ENCODE assay signal across 9 cellular contexts in the genomic region with DNA sequence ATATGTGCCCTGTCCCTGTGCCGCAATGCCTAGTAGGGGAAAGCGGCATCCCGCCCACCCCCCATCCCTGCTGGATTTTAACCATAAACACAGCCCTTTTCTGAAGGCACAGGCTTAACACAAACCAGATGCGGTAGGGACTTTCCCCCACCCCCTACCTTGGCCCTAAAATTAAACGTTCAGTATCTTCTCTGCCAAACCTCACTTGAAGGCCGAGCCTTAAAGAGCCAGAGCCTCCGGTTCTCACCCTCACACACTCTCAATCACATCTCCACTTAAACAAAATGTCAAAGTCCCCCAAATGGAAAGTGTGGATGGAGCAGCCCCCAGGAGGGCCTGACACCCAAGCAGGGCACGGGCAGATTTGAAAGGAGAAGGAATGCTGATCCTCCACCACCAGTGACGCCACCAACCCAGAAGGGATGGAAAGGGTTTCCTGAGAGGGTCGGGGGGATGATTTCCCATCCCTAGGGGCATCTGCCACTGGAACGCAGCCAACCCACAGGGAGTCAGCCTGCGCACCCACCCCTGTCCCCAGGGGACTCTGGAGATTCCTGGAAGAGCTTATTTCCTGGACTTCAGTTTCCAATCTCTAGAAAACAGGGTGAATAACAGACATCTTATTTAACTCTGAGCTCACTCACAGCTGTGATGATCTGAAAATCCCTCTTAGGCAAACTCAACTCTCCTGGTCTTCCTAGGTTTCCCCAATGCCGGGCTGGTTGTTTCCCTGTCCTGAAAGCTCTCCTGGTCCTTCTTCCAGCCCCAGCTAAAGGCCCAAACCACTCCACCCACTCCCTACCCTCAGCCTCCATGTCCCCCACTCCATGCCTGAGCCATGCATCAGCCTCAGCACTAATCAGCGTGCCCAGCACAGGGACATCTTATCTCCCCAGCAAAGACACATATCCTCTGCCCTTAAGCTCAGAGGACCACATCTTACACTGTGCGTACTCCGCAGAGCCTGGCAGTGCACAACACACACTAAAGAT. TPM values are rescaled to one million over a fixed set of nuclear protein-coding genes. Genes with fewer than 3 reads are reported as not detected.
A peak's percentile ranks its signal among the peaks of the same experiment; 100 is the strongest.
DNase-seq lines count a peak whose midpoint lies in the region; ATAC-seq and TF ChIP-seq lines count a peak whose summit lies in the region.
"Had no signal": no experiment of that assay in that cellular context is flagged by ENCODE, and none has a peak within 500 bp of the region (broad histone marks: within the 10 kb centered on the region; RNA-seq: fewer than 3 reads in every experiment).

No MANE protein-coding gene starts in this region.

- H3K36me3 ChIP-seq in gastrocnemius medialis: no peaks in the 10 kb centered on the region

- ATAC-seq in gastrocnemius medialis: no peak
- no peak for ATAC-seq in HG03442 (IDR thresholded peaks at IDR 0.05; ENCODE audit: unreplicated experiment)

- no peaks in the 10 kb centered on the region for H3K27me3 ChIP-seq in gastrocnemius medialis

- peak; percentile 86 for DNase-seq in Daoy (ENCODE audit: low read depth)
- peak; percentile 43 for DNase-seq in T1000 (lab: John Stamatoyannopoulos, UW)
- peak; percentile 76 to 90 for DNase-seq in foreskin fibroblast
- DNase-seq in gastrocnemius medialis: no peak
- no peak for DNase-seq in GM13977 (ENCODE audit: low spot score)
- DNase-seq in activated CD4-positive, alpha-beta T cell treated with anti-CD3 and anti-CD28 coated beads for 4 hours: no peak
- DNase-seq in SHP77 (lab: John Stamatoyannopoulos, UW): no peak
- DNase-seq: activated B cell treated with CpG ODN at 0.5 μM for 24 hours had no signal

- no peak for TF ChIP-seq POLR2A in gastrocnemius medialis (IDR thresholded peaks at IDR 0.05)

- in situ Hi-C loops in gastrocnemius medialis (cut with MboI; ENCODE audit: low sequenced_read_pairs in 4 of 4): no loop called here
- in situ Hi-C loops in GM13977 (cut with MboI; ENCODE audit: low pct_unique_long_range_greater_than_20kb, low sequenced_read_pairs, unreplicated experiment): no loop called here

- H3K9me3 ChIP-seq in gastrocnemius medialis: no peaks in the 10 kb centered on the region

- H3K4me3 ChIP-seq in foreskin fibroblast (ENCODE audit: low read depth in 1 of 2, low read length in 2 of 2): peak overlapping the region; percentile 25 to 26
- H3K4me3 ChIP-seq in gastrocnemius medialis: no peak overlapping the region

- TF ChIP-seq CTCF in foreskin fibroblast (IDR thresholded peaks at IDR 0.05; ENCODE audit: low read depth, low read length) (no peak), gastrocnemius medialis (IDR thresholded peaks at IDR 0.05 in 4 of 5, conservative IDR thresholded peaks at IDR 0.05 in 1 of 5) (no peak), GM13977 (IDR thresholded peaks at IDR 0.05; ENCODE audit: extremely low read depth, insufficient read depth, missing control alignments) (no peak)

- intact Hi-C loops in gastrocnemius medialis (cut with DNase I; ENCODE audit: low total_unique reads): no loop called here

- peaks cover 53 to 64% of the 10 kb centered on the region in 2 donors for H3K4me1 ChIP-seq in gastrocnemius medialis

- peak overlapping the region; percentile 26 to 66 (median 56) for H3K27ac ChIP-seq in gastrocnemius medialis

RNA-seq across cellular contexts. Expression of gene ACTN1, which starts 26.3 kb away (rescaled TPM):
- 317 and 318 TPM in 2 replicates for total RNA-seq in Daoy (2014; rRNA removed; shearing (Covaris generic))
- total RNA-seq in gastrocnemius medialis: 10 to 100 TPM; 10.0 to 17.3 (median 14.1) TPM

Comparison
In these comparisons a context has a peak if more than half of its experiments do, and no peak if none do; other contexts are left out.
1. DNase-seq: peak in Daoy (single experiment), T1000 (single experiment) and foreskin fibroblast (2 of 2); none in gastrocnemius medialis (0 of 2), GM13977 (single experiment), activated CD4-positive, alpha-beta T cell treated with anti-CD3 and anti-CD28 coated beads for 4 hours (0 of 2) and SHP77 (0 of 2).
2. H3K4me3 ChIP-seq: peak in foreskin fibroblast (2 of 2); none in gastrocnemius medialis (0 of 4).
3. RNA of gene ACTN1, which starts 26.3 kb away (total RNA-seq): 317 to 318 TPM in Daoy; 10.0 to 17.3 TPM in gastrocnemius medialis; every median in the first group is over 10 times any median in the second.